Comparison of ENCODE assay signal across 1 cellular context in genomic region chr15:92917606-92918407, GRCh38.
TF ChIP-seq lines count a peak whose summit lies in the region.

No MANE protein-coding gene starts in this region.

TF ChIP-seq in HepG2, 621 proteins besides CTCF, POLR2A, EP300 and RAD21 (continued from another document):
- TF ChIP-seq, protein P1, sequence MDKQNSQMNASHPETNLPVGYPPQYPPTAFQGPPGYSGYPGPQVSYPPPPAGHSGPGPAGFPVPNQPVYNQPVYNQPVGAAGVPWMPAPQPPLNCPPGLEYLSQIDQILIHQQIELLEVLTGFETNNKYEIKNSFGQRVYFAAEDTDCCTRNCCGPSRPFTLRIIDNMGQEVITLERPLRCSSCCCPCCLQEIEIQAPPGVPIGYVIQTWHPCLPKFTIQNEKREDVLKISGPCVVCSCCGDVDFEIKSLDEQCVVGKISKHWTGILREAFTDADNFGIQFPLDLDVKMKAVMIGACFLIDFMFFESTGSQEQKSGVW (CRISPR knock-in tag; IDR thresholded peaks at IDR 0.05; ENCODE audit: borderline replicate concordance), result no peak
- TF ChIP-seq PATZ1 (CRISPR knock-in tag; IDR thresholded peaks at IDR 0.05) (peak; percentile 25; the same call in 1 of the 2 replicates), MAFG (CRISPR knock-in tag; IDR thresholded peaks at IDR 0.05) (no peak), ZNF572 (CRISPR knock-in tag; IDR thresholded peaks at IDR 0.05) (no peak), MLLT10 (CRISPR knock-in tag; IDR thresholded peaks at IDR 0.05) (no peak), NFE2 (CRISPR knock-in tag; IDR thresholded peaks at IDR 0.05) (no peak), EHMT2 (IDR thresholded peaks at IDR 0.05; ENCODE audit: borderline replicate concordance, low read depth, low read length) (peak; percentile 80; the same call in 1 of the 2 replicates), YEATS2 (CRISPR knock-in tag; IDR thresholded peaks at IDR 0.05; ENCODE audit: borderline replicate concordance) (peak; percentile 33; the same call in 1 of the 2 replicates), ELK4 (CRISPR knock-in tag; IDR thresholded peaks at IDR 0.05; ENCODE audit: borderline replicate concordance) (no peak), HOXD1 (CRISPR knock-in tag; IDR thresholded peaks at IDR 0.05) (no peak), ZMYM2 (CRISPR knock-in tag; IDR thresholded peaks at IDR 0.05) (no peak), RARG (CRISPR knock-in tag; IDR thresholded peaks at IDR 0.05; ENCODE audit: low read depth) (no peak), THAP11 (CRISPR knock-in tag; IDR thresholded peaks at IDR 0.05) (peak; percentile 72), NR2F6 (IDR thresholded peaks at IDR 0.05) (no peak), NR2F6 (CRISPR knock-in tag; IDR thresholded peaks at IDR 0.05) (peak; percentile 19; the same call in 1 of the 2 replicates), ATF1 (CRISPR knock-in tag; IDR thresholded peaks at IDR 0.05) (peak; percentile 24; the same call in 1 of the 2 replicates), SOX6 (IDR thresholded peaks at IDR 0.05) (no peak), SOX6 (CRISPR knock-in tag; IDR thresholded peaks at IDR 0.05) (peak; percentile 55), SKI (IDR thresholded peaks at IDR 0.05; ENCODE audit: partially characterized antibody) (no peak), IRF2 (CRISPR knock-in tag; IDR thresholded peaks at IDR 0.05) (no peak)
- TF ChIP-seq, protein P2, sequence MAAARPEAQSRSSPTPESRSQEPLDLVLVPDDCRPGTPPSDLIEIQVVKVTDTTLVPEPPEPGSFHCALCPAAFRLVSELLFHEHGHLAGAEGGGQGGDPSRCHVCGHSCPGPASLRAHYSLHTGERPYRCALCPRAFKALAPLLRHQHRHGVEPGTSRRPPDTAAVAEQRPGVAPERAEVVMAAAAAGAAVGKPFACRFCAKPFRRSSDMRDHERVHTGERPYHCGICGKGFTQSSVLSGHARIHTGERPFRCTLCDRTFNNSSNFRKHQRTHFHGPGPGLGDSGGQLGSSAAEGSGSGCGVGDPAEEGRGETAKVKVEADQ (CRISPR knock-in tag; IDR thresholded peaks at IDR 0.05; ENCODE audit: borderline replicate concordance), result no peak; the same call in 1 of the 2 replicates
